ENCODE assay signal across 8 cellular contexts in the genomic region with DNA sequence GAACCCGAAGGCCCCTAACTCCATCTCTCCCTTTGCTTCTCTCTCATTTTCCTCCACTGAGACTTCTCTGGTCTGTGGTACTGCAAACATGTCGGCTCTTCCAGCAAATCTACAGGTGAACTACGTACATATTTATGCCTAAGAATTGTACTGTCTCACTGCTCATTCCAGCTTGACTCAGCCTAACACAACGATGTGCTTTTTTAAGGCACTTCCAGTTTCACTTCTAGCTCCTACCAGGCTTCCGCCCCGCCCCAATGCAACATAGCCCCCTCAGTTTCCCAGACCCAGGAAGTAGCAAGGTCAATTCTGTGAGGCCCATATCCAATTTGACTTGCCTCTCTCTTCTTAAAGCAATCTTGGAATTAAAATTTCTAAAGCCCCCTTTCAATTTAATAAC.
DNase-seq lines count a peak whose midpoint lies in the region; ATAC-seq, FAIRE-seq and TF ChIP-seq lines count a peak whose summit lies in the region.

No MANE protein-coding gene starts in this region.

- H3K4me3 ChIP-seq in BLaER1 treated with 17β-estradiol and CSF1 and Interleukin-3, amounts not matched to agents 10 nM and 100 nM, result peak overlapping the region; percentile 33 to 59 (median 50); a peak in 18 of 20 replicates
- H3K4me3 ChIP-seq in endothelial cell of umbilical vein (replicated peaks in 1 of 3; ENCODE audit: insufficient read depth in 1 of 3, low read depth in 1 of 3, low read length in 3 of 3), result peak overlapping the region in 2 of 3 experiments; percentile 23 to 56

- intact Hi-C loops in endothelial cell of umbilical vein (cut with micrococcal nuclease), result no loop called here

- peak overlapping the region; percentile 46 to 74 (median 68); a peak in 21 of 22 replicates for H3K9ac ChIP-seq in BLaER1 treated with 17β-estradiol and CSF1 and Interleukin-3, amounts not matched to agents 10 nM and 100 nM
- H3K9ac ChIP-seq in endothelial cell of umbilical vein (replicated peaks; ENCODE audit: extremely low read depth, insufficient read depth, low read length), result peak overlapping the region; percentile 32

- no TSS peak for BruUV-seq in endothelial cell of umbilical vein (replicated peaks; lab: Mats Ljungman, UMichigan)

- H3K4me1 Mint-ChIP-seq in activated CD4-positive, alpha-beta memory T cell treated with anti-CD3 and anti-CD28 coated beads, Interleukin-2, amount 10 ng/mL, durations not matched to agents 7 days and 5 days, result peaks cover 36% of the 10 kb centered on the region
- H3K4me1 Mint-ChIP-seq in natural killer cell treated with Interleukin-12 subunit alpha and Interleukin-12 subunit beta and Interleukin-15 and Interleukin-18, amount 100 ng/mL, for 72 hours (ENCODE audit: low read depth in 2 of 2), result peaks cover 18 to 25% of the 10 kb centered on the region in 2 donors
- H3K4me1 Mint-ChIP-seq in type B pancreatic cell (ENCODE audit: unreplicated experiment), result peaks cover 7% of the 10 kb centered on the region

- peak overlapping the region; percentile 78 for H3K4me3 Mint-ChIP-seq in activated CD4-positive, alpha-beta memory T cell treated with anti-CD3 and anti-CD28 coated beads, Interleukin-2, amount 10 ng/mL, durations not matched to agents 7 days and 5 days
- H3K4me3 Mint-ChIP-seq in natural killer cell treated with Interleukin-12 subunit alpha and Interleukin-12 subunit beta and Interleukin-15 and Interleukin-18, amount 100 ng/mL, for 72 hours, result peak overlapping the region; percentile 91
- H3K4me3 Mint-ChIP-seq in type B pancreatic cell, result no peak overlapping the region

- POLR2A ChIA-PET in activated CD4-positive, alpha-beta memory T cell treated with anti-CD3 and anti-CD28 coated beads, Interleukin-2, amount 10 ng/mL, durations not matched to agents 7 days and 5 days (lab: Charles Lee), result interaction anchor here (0.6 to 3.2 kb wide), 8 partner anchors 9 to 280 kb away, joined by 4 to 56 read pairs (median 6); a partner anchor contains a TSS
- POLR2A ChIA-PET in endothelial cell of umbilical vein (lab: Charles Lee), result no interaction called here

- peaks cover 0 to 16% (median 8%) of the 10 kb centered on the region in 11 experiments; a peak in 10 of 22 replicates for H3K36me3 ChIP-seq in BLaER1 treated with 17β-estradiol and CSF1 and Interleukin-3, amounts not matched to agents 10 nM and 100 nM
- no peaks in the 10 kb centered on the region for H3K36me3 ChIP-seq in endothelial cell of umbilical vein (ENCODE audit: control insufficient read depth in 2 of 2, extremely low read depth in 1 of 2, insufficient read depth in 2 of 2, low read length in 2 of 2)

- peak; percentile 86 for FAIRE-seq in endothelial cell of umbilical vein (lab: Jason Lieb, UNC)

- H3K27me3 ChIP-seq in BLaER1 treated with 17β-estradiol and CSF1 and Interleukin-3, amounts not matched to agents 10 nM and 100 nM, result no peaks in the 10 kb centered on the region
- H3K27me3 ChIP-seq in endothelial cell of umbilical vein (ENCODE audit: control insufficient read depth in 2 of 2, insufficient read depth in 2 of 2, low read length in 2 of 2), result no peaks in the 10 kb centered on the region

- H3K27ac ChIP-seq in BLaER1 treated with 17β-estradiol and CSF1 and Interleukin-3, amounts not matched to agents 10 nM and 100 nM, result peak overlapping the region; percentile 45 to 79 (median 67); a peak in 21 of 22 replicates
- peak overlapping the region; percentile 15 for H3K27ac ChIP-seq in endothelial cell of umbilical vein (ENCODE audit: insufficient read depth, low read depth, low read length)

- TF ChIP-seq CTCF in GM20000 (IDR thresholded peaks at IDR 0.05; ENCODE audit: extremely low read depth, missing control alignments), result no peak
- no peak for TF ChIP-seq CTCF in endothelial cell of umbilical vein (IDR thresholded peaks at IDR 0.05; ENCODE audit: extremely low read depth in 1 of 2, insufficient read depth in 1 of 2, low read depth in 1 of 2, low read length in 2 of 2)
- no peak for TF ChIP-seq CTCF in type B pancreatic cell (conservative IDR thresholded peaks at IDR 0.05)

- H3K9me3 Mint-ChIP-seq in activated CD4-positive, alpha-beta memory T cell treated with anti-CD3 and anti-CD28 coated beads, Interleukin-2, amount 10 ng/mL, durations not matched to agents 7 days and 5 days, result no peaks in the 10 kb centered on the region
- H3K9me3 Mint-ChIP-seq in natural killer cell treated with Interleukin-12 subunit alpha and Interleukin-12 subunit beta and Interleukin-15 and Interleukin-18, amount 100 ng/mL, for 72 hours, result no peaks in the 10 kb centered on the region
- H3K9me3 Mint-ChIP-seq in type B pancreatic cell, result no peaks in the 10 kb centered on the region

- peak overlapping the region; percentile 46 for H2AFZ ChIP-seq in endothelial cell of umbilical vein (ENCODE audit: low read depth, low read length)

- peaks cover 8% of the 10 kb centered on the region for H3K36me3 Mint-ChIP-seq in activated CD4-positive, alpha-beta memory T cell treated with anti-CD3 and anti-CD28 coated beads, Interleukin-2, amount 10 ng/mL, durations not matched to agents 7 days and 5 days (ENCODE audit: low read depth)
- no peaks in the 10 kb centered on the region for H3K36me3 Mint-ChIP-seq in natural killer cell treated with Interleukin-12 subunit alpha and Interleukin-12 subunit beta and Interleukin-15 and Interleukin-18, amount 100 ng/mL, for 72 hours
- H3K36me3 Mint-ChIP-seq in type B pancreatic cell, result peaks cover 3% of the 10 kb centered on the region

- ATAC-seq in natural killer cell treated with Interleukin-12 subunit alpha and Interleukin-12 subunit beta and Interleukin-15 and Interleukin-18, amount 100 ng/mL, for 72 hours, result peak; percentile 97

- peaks cover 20 to 33% (median 23%) of the 10 kb centered on the region in 10 experiments for H3K4me1 ChIP-seq in BLaER1 treated with 17β-estradiol and CSF1 and Interleukin-3, amounts not matched to agents 10 nM and 100 nM
- peaks cover 15% of the 10 kb centered on the region for H3K4me1 ChIP-seq in endothelial cell of umbilical vein (ENCODE audit: control insufficient read depth, extremely low read depth, insufficient read depth, low read length)

- H3K27ac Mint-ChIP-seq in activated CD4-positive, alpha-beta memory T cell treated with anti-CD3 and anti-CD28 coated beads, Interleukin-2, amount 10 ng/mL, durations not matched to agents 7 days and 5 days, result peak overlapping the region; percentile 87
- H3K27ac Mint-ChIP-seq in natural killer cell treated with Interleukin-12 subunit alpha and Interleukin-12 subunit beta and Interleukin-15 and Interleukin-18, amount 100 ng/mL, for 72 hours, result peak overlapping the region; percentile 89 to 91
- H3K27ac Mint-ChIP-seq in type B pancreatic cell, result peak overlapping the region; percentile 63

- CTCF ChIA-PET in activated CD4-positive, alpha-beta memory T cell treated with anti-CD3 and anti-CD28 coated beads, Interleukin-2, amount 10 ng/mL, durations not matched to agents 7 days and 5 days (lab: Charles Lee), result interaction anchor here (0.7 to 1.7 kb wide), 6 partner anchors 10 to 64 kb away, joined by 3 to 6 read pairs (median 4); no protein-coding TSS in a partner anchor
- CTCF ChIA-PET in endothelial cell of umbilical vein (lab: Charles Lee), result interaction anchor here (0.7 to 2.1 kb wide), 5 partner anchors 8 to 64 kb away, joined by 3 to 11 read pairs (median 6); no protein-coding TSS in a partner anchor

- peaks cover 24 to 66% (median 45%) of the 10 kb centered on the region in 11 experiments; a peak in 18 of 22 replicates for H4K20me1 ChIP-seq in BLaER1 treated with 17β-estradiol and CSF1 and Interleukin-3, amounts not matched to agents 10 nM and 100 nM
- no peaks in the 10 kb centered on the region for H4K20me1 ChIP-seq in endothelial cell of umbilical vein (replicated peaks; ENCODE audit: control insufficient read depth, extremely low read depth, insufficient read depth, low read length)

- H3K27me3 Mint-ChIP-seq in activated CD4-positive, alpha-beta memory T cell treated with anti-CD3 and anti-CD28 coated beads, Interleukin-2, amount 10 ng/mL, durations not matched to agents 7 days and 5 days, result no peaks in the 10 kb centered on the region
- H3K27me3 Mint-ChIP-seq in natural killer cell treated with Interleukin-12 subunit alpha and Interleukin-12 subunit beta and Interleukin-15 and Interleukin-18, amount 100 ng/mL, for 72 hours, result no peaks in the 10 kb centered on the region
- no peaks in the 10 kb centered on the region for H3K27me3 Mint-ChIP-seq in type B pancreatic cell

- no peaks in the 10 kb centered on the region for H3K9me1 ChIP-seq in endothelial cell of umbilical vein (replicated peaks; ENCODE audit: control insufficient read depth, extremely low read depth, insufficient read depth, low read length)

- peak overlapping the region; percentile 82 to 97 (median 90) for H3K4me2 ChIP-seq in BLaER1 treated with 17β-estradiol and CSF1 and Interleukin-3, amounts not matched to agents 10 nM and 100 nM
- H3K4me2 ChIP-seq in endothelial cell of umbilical vein (ENCODE audit: insufficient read depth, low read length), result peak overlapping the region; percentile 88

- H3K9me3 ChIP-seq in BLaER1 treated with 17β-estradiol and CSF1 and Interleukin-3, amounts not matched to agents 10 nM and 100 nM (replicated peaks in 1 of 11), result no peaks in the 10 kb centered on the region
- H3K9me3 ChIP-seq in endothelial cell of umbilical vein (replicated peaks; ENCODE audit: control insufficient read depth, insufficient read depth, low read length), result no peaks in the 10 kb centered on the region

- DNase-seq in GM20000 (ENCODE audit: low spot score) (peak; percentile 77), KG1 (lab: John Stamatoyannopoulos, UW) (peak; percentile 20), endothelial cell of umbilical vein (ENCODE audit: low read depth, low spot score) (peak; percentile 65), type B pancreatic cell (ENCODE audit: extremely low spot score, unreplicated experiment) (no peak), SW 1271 (lab: John Stamatoyannopoulos, UW) (no peak)
- peak; percentile 73 for DNase-seq in activated CD4-positive, alpha-beta memory T cell treated with anti-CD3 and anti-CD28 coated beads, Interleukin-2, amount 10 ng/mL, durations not matched to agents 7 days and 5 days
- DNase-seq in natural killer cell treated with Interleukin-12 subunit alpha and Interleukin-12 subunit beta and Interleukin-15 and Interleukin-18, amount 100 ng/mL, for 72 hours (ENCODE audit: low spot score), result peak; percentile 75

- peaks cover 42% of the 10 kb centered on the region for H3K79me2 ChIP-seq in endothelial cell of umbilical vein (ENCODE audit: control insufficient read depth, insufficient read depth, low read length)

- no peak for TF ChIP-seq POLR2A in endothelial cell of umbilical vein (IDR thresholded peaks at IDR 0.05; ENCODE audit: low read depth, low read length)

- dilution Hi-C loops in endothelial cell of umbilical vein (cut with MboI; ENCODE audit: extremely low pct_ligation_motif_present, low sequenced_read_pairs), result no loop called here

TF ChIP-seq in endothelial cell of umbilical vein, 7 proteins besides CTCF, POLR2A, EP300 and RAD21 (continues in another document):
- TF ChIP-seq FOS (IDR thresholded peaks at IDR 0.05; ENCODE audit: borderline replicate concordance, insufficient read depth, low read length), result no peak
- no peak for TF ChIP-seq MYC (IDR thresholded peaks at IDR 0.05; ENCODE audit: low read depth, low read length)
- TF ChIP-seq GATA2 (IDR thresholded peaks at IDR 0.05; ENCODE audit: insufficient read depth, insufficient read length, low read depth, low read length), result no peak

Comparison
In these comparisons a context has a peak if more than half of its experiments do, and no peak if none do; other contexts are left out.
1. DNase-seq: peak in GM20000 (single experiment), KG1 (single experiment), activated CD4-positive, alpha-beta memory T cell treated with anti-CD3 and anti-CD28 coated beads, Interleukin-2, amount 10 ng/mL, durations not matched to agents 7 days and 5 days (single experiment), endothelial cell of umbilical vein (single experiment) and natural killer cell treated with Interleukin-12 subunit alpha and Interleukin-12 subunit beta and Interleukin-15 and Interleukin-18, amount 100 ng/mL, for 72 hours (single experiment); none in type B pancreatic cell (single experiment) and SW 1271 (0 of 2).
2. Peak in every context shown above with its lines, with median percentiles within 50 percentile points of each other: H3K27ac Mint-ChIP-seq.